Comparison of ENCODE assay signal across 1 cellular context in genomic region chr19:12000152-12000981, GRCh38.
TF ChIP-seq lines count a peak whose summit lies in the region.

No MANE protein-coding gene starts in this region.

TF ChIP-seq in WTC11, 78 proteins besides CTCF, POLR2A, EP300 and RAD21 (continued from another document):
- TF ChIP-seq, protein P1, sequence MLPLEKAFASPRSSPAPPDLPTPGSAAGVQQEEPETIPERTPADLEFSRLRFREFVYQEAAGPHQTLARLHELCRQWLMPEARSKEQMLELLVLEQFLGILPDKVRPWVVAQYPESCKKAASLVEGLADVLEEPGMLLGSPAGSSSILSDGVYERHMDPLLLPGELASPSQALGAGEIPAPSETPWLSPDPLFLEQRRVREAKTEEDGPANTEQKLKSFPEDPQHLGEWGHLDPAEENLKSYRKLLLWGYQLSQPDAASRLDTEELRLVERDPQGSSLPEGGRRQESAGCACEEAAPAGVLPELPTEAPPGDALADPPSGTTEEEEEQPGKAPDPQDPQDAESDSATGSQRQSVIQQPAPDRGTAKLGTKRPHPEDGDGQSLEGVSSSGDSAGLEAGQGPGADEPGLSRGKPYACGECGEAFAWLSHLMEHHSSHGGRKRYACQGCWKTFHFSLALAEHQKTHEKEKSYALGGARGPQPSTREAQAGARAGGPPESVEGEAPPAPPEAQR (CRISPR knock-in tag; IDR thresholded peaks at IDR 0.05) = no peak
- no peak for TF ChIP-seq PRRX2 (CRISPR knock-in tag; IDR thresholded peaks at IDR 0.05)
- TF ChIP-seq ELF4 (CRISPR knock-in tag; IDR thresholded peaks at IDR 0.05; ENCODE audit: low read depth) = no peak
- TF ChIP-seq FOXJ3 (CRISPR knock-in tag; IDR thresholded peaks at IDR 0.05; ENCODE audit: borderline replicate concordance) = no peak
- TF ChIP-seq, protein P2, sequence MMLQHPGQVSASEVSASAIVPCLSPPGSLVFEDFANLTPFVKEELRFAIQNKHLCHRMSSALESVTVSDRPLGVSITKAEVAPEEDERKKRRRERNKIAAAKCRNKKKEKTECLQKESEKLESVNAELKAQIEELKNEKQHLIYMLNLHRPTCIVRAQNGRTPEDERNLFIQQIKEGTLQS (CRISPR knock-in tag; conservative IDR thresholded peaks at IDR 0.05) = no peak
- no peak for TF ChIP-seq ESRRA (CRISPR knock-in tag; IDR thresholded peaks at IDR 0.05; ENCODE audit: borderline replicate concordance)
